Comparison of ENCODE assay signal across 9 cellular contexts in the genomic region with DNA sequence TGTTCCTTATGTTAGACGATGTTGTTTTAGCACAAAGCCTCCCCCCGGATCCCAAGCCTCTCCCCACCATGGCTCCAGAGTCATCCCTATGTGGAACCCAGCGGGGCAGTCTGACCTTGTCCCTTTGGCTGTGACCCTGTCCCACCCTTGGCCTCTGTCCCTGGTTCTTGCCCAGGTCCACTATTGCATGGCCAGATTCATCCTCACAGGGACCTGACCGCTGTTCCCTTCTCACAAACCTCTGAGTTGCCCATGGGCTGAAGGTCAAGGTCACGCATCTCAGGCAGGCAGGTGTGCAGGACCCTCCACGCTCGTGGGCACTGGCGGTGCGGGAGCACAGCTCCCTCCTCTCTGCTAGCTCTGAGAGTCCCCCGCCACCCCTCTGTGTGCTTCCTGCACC. TPM values are rescaled to one million over a fixed set of nuclear protein-coding genes. Genes with fewer than 3 reads are reported as not detected.
DNase-seq lines count a peak whose midpoint lies in the region; ATAC-seq, FAIRE-seq and TF ChIP-seq lines count a peak whose summit lies in the region.
"Had no signal": no experiment of that assay in that cellular context is flagged by ENCODE, and none has a peak within 500 bp of the region (broad histone marks: within the 10 kb centered on the region; RNA-seq: fewer than 3 reads in every experiment).

No MANE protein-coding gene starts in this region.

- H3K14ac ChIP-seq in trophoblast cell (ENCODE audit: low read length): no peak overlapping the region

- no peak overlapping the region for H2BK12ac ChIP-seq in trophoblast cell (ENCODE audit: low read length)

- POLR2A ChIA-PET in OCI-LY7 (lab: Charles Lee): interaction anchor here (1.2 to 2.0 kb wide), 5 partner anchors 8 to 52 kb away, joined by 4 to 8 read pairs (median 5); no protein-coding TSS in a partner anchor

- H3K36me3 ChIP-seq in OCI-LY7 (ENCODE audit: insufficient read depth, low read length) (no peaks in the 10 kb centered on the region), trophoblast cell (ENCODE audit: control insufficient read depth in 1 of 2, insufficient read depth in 2 of 2, low read length in 2 of 2) (no peaks in the 10 kb centered on the region)
- H3K36me3 ChIP-seq: suprapubic skin had no signal

- FAIRE-seq in GM12891 (lab: Jason Lieb, UNC): peak; percentile 9
- FAIRE-seq: endometrium had no signal

- H4K12ac ChIP-seq in trophoblast cell (ENCODE audit: low read depth, low read length): no peak overlapping the region

- TF ChIP-seq CTCF in OCI-LY7 (conservative IDR thresholded peaks at IDR 0.05; ENCODE audit: low read length): no peak

- peak overlapping the region; percentile 7 for H3K18ac ChIP-seq in trophoblast cell (ENCODE audit: low read length)

- no peaks in the 10 kb centered on the region for H3K9me2 ChIP-seq in OCI-LY7 (ENCODE audit: insufficient read depth, low read length)

- ATAC-seq in esophagus mucosa (peak; percentile 5), GM19395 (IDR thresholded peaks at IDR 0.05; ENCODE audit: unreplicated experiment) (no peak), HG03342 (IDR thresholded peaks at IDR 0.05; ENCODE audit: unreplicated experiment) (no peak)

- no peak overlapping the region for H3K9ac ChIP-seq in trophoblast cell (ENCODE audit: low read length)

- peaks cover 59% of the 10 kb centered on the region for H3K4me1 ChIP-seq in OCI-LY7 (ENCODE audit: insufficient read depth, low read length, poor library complexity, severe bottlenecking)
- peaks cover 34 to 45% of the 10 kb centered on the region in 2 experiments for H3K4me1 ChIP-seq in trophoblast cell (ENCODE audit: control insufficient read depth in 1 of 2, insufficient read depth in 2 of 2, low read length in 2 of 2)

- CTCF ChIA-PET in OCI-LY7 (lab: Charles Lee; ENCODE audit: unreplicated experiment): interaction anchor here (0.6 to 2.9 kb wide), 3 partner anchors 11 to 51 kb away, joined by 3 to 8 read pairs (median 6); no protein-coding TSS in a partner anchor

- no TSS peak for BruUV-seq in OCI-LY7 (replicated peaks; lab: Mats Ljungman, UMichigan)

- peak overlapping the region; percentile 65 for H3K4me3 ChIP-seq in OCI-LY7 (ENCODE audit: low read depth, low read length, poor library complexity, severe bottlenecking)
- H3K4me3 ChIP-seq in trophoblast cell (ENCODE audit: low read depth, low read length): no peak overlapping the region
- H3K4me3 ChIP-seq: suprapubic skin had no signal

- H2AK5ac ChIP-seq in trophoblast cell (ENCODE audit: low read length): no peak overlapping the region

- no peak overlapping the region for H3K23ac ChIP-seq in trophoblast cell (ENCODE audit: low read length)

- H3K4me2 ChIP-seq in OCI-LY7 (ENCODE audit: low read length) (peak overlapping the region; percentile 98), trophoblast cell (ENCODE audit: low read length) (no peak overlapping the region)

- H3K4ac ChIP-seq in trophoblast cell (ENCODE audit: low read depth, low read length): peak overlapping the region; percentile 18

- no peak overlapping the region for H2BK5ac ChIP-seq in trophoblast cell (ENCODE audit: low read depth, low read length, poor library complexity)

- H3K27ac ChIP-seq in OCI-LY7 (ENCODE audit: low read depth, low read length, poor library complexity, severe bottlenecking) (peak overlapping the region; percentile 83), trophoblast cell (ENCODE audit: low read depth, low read length) (no peak overlapping the region)

- H3K79me2 ChIP-seq in OCI-LY7 (ENCODE audit: insufficient read depth, low read depth, low read length) (peaks cover 30% of the 10 kb centered on the region; the same call in 1 of the 2 replicates), trophoblast cell (ENCODE audit: control insufficient read depth, insufficient read depth, low read length, poor library complexity) (peaks cover 23% of the 10 kb centered on the region)

- peaks cover 2% of the 10 kb centered on the region for H3K79me1 ChIP-seq in trophoblast cell (ENCODE audit: low read length)

- no CpG with 5 or more reads among the region's 10 CpGs for WGBS in trophoblast cell (ENCODE audit: extremely low coverage, insufficient coverage, insufficient read length)

- no peaks in the 10 kb centered on the region for H3K27me3 ChIP-seq in trophoblast cell (ENCODE audit: insufficient read depth, low read length)
- H3K27me3 ChIP-seq: suprapubic skin had no signal

- intact Hi-C loops in OCI-LY7 (cut with micrococcal nuclease; ENCODE audit: unreplicated experiment): no loop called here

- H3K9me3 ChIP-seq in OCI-LY7 (ENCODE audit: low read length): no peaks in the 10 kb centered on the region
- H3K9me3 ChIP-seq in trophoblast cell (ENCODE audit: insufficient read depth, low read depth, low read length): no peaks in the 10 kb centered on the region
- H3K9me3 ChIP-seq: suprapubic skin had no signal

- DNase-seq in GM12891 (ENCODE audit: insufficient read length, low spot score) (no peak), OCI-LY7 (ENCODE audit: low spot score) (no peak), trophoblast cell (no peak), SW 1271 (lab: John Stamatoyannopoulos, UW) (no peak)

- no peak for TF ChIP-seq POLR2A in GM12891 (IDR thresholded peaks at IDR 0.05; ENCODE audit: low read depth, low read length)

- no peak overlapping the region for H4K91ac ChIP-seq in trophoblast cell (ENCODE audit: low read depth, low read length)

- no peak overlapping the region for H4K8ac ChIP-seq in trophoblast cell (ENCODE audit: low read depth, low read length)

- H2AFZ ChIP-seq in OCI-LY7 (ENCODE audit: low read length) (no peak overlapping the region; the same call in 1 of the 2 replicates), trophoblast cell (ENCODE audit: insufficient read depth, low read length, poor library complexity) (peak overlapping the region; percentile 20)

- H2BK120ac ChIP-seq in trophoblast cell (ENCODE audit: insufficient read depth, low read length, poor library complexity): no peak overlapping the region

- H4K20me1 ChIP-seq in OCI-LY7 (ENCODE audit: insufficient read depth, low read length): no peaks in the 10 kb centered on the region; the same call in 1 of the 2 replicates

TF ChIP-seq in GM12891, 5 proteins besides CTCF, POLR2A, EP300 and RAD21:
- TF ChIP-seq PAX5 (IDR thresholded peaks at IDR 0.05; ENCODE audit: insufficient read depth, low read length, severe bottlenecking): no peak
- no peak for TF ChIP-seq SPI1 (IDR thresholded peaks at IDR 0.05; ENCODE audit: low read depth, low read length)
- no peak for TF ChIP-seq TAF1 (IDR thresholded peaks at IDR 0.05; ENCODE audit: low read depth, low read length)
- no peak for TF ChIP-seq POU2F2 (IDR thresholded peaks at IDR 0.05; ENCODE audit: low read depth, low read length)
- no peak for TF ChIP-seq POLR2AphosphoS5 (IDR thresholded peaks at IDR 0.05; ENCODE audit: low read depth, low read length)

RNA-seq across cellular contexts. Expression of gene BCR, which starts 39.0 kb away (rescaled TPM):
- 12.5 TPM for polyA plus RNA-seq in GM12891 (2012; ENCODE audit: low read depth, missing spikeins)
- total RNA-seq in OCI-LY7 (2014; rRNA removed; shearing (Covaris generic)): 46.5 and 51.3 TPM in 2 replicates
- total RNA-seq in OCI-LY7 (2022): 38.7 and 42.2 TPM in 2 replicates
- 39.7 TPM for total RNA-seq in esophagus mucosa
- 49.8 and 53.0 TPM in 2 replicates for polyA plus RNA-seq in trophoblast cell (2013)
